In the genomic region with DNA sequence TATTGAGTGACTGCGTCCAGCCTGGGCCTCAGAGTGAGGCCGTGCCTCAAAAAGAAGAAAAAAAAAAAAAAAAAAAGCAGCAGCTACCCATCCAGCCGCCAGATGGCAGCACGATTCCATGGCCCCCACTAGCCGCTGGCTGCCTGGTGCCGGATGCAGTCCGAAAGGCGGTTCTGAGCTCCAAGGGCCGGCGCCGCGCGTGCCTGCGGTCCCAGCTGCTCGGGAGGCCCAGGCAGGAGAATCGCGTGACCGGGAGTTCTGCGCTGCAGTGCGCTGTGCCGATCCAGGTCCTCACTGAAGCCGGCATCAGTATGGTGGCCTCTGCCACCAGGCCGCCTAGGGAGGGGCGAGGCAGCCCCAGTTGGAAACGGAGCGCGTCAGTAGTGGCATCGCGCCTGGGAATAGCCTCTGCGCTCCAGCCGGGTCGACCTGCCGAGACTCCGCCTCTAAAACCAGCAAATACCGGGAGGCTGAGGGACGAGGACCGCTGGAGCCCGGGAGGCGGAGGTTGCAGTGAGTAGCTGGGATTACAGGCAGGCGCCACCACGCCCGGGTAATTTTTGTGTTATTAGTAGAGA, we compare ENCODE assay signal across 8 cellular contexts. TPM values are rescaled to one million over a fixed set of nuclear protein-coding genes. Genes with fewer than 3 reads are reported as not detected.
DNase-seq lines count a peak whose midpoint lies in the region; ATAC-seq and TF ChIP-seq lines count a peak whose summit lies in the region.

No MANE protein-coding gene starts in this region.

- peaks cover under 1% of the 10 kb centered on the region for H3K4me1 Mint-ChIP-seq in CD4-positive, alpha-beta T cell (ENCODE audit: low read depth)
- H3K4me1 Mint-ChIP-seq in activated T-cell treated with anti-CD3 and anti-CD28 coated beads, Interleukin-2, amount 50 U/mL, for 72 hours (ENCODE audit: low read depth) = no peaks in the 10 kb centered on the region
- peaks cover 0 to 8% (median 0%) of the 10 kb centered on the region in 7 donors for H3K4me1 Mint-ChIP-seq in naive thymus-derived CD4-positive, alpha-beta T cell
- H3K4me1 Mint-ChIP-seq in stimulated activated memory B cell treated with anti-CD40 and anti-IgM and Interleukin-4, amounts not matched to agents 10 μg/mL and 1 μg/mL and 100 μg/mL, for 72 hours = peaks cover 6% of the 10 kb centered on the region

- intact Hi-C loops in CD4-positive, alpha-beta T cell (cut with DNase I, micrococcal nuclease) = loop anchor here (1.0 to 5.0 kb wide), 8 partner anchors 38 to 324 kb away; no protein-coding TSS in a partner anchor
- intact Hi-C loops in PC-3 (cut with micrococcal nuclease) = loop anchor here (1.0 to 10.0 kb wide), 3 partner anchors 38 to 277 kb away; a partner anchor contains a TSS
- intact Hi-C loops in naive thymus-derived CD4-positive, alpha-beta T cell (cut with micrococcal nuclease) = loop anchor here (1.0 to 5.0 kb wide), 9 partner anchors 11 to 366 kb away; no protein-coding TSS in a partner anchor

- H3K27ac Mint-ChIP-seq in CD4-positive, alpha-beta T cell = no peak overlapping the region
- no peak overlapping the region for H3K27ac Mint-ChIP-seq in activated T-cell treated with anti-CD3 and anti-CD28 coated beads, Interleukin-2, amount 50 U/mL, for 72 hours
- peak overlapping the region in 1 of 9 donors; percentile 43 for H3K27ac Mint-ChIP-seq in naive thymus-derived CD4-positive, alpha-beta T cell
- H3K27ac Mint-ChIP-seq in stimulated activated memory B cell treated with anti-CD40 and anti-IgM and Interleukin-4, amounts not matched to agents 10 μg/mL and 1 μg/mL and 100 μg/mL, for 72 hours = no peak overlapping the region

- H3F3A ChIP-seq in PC-3 (ENCODE audit: low read length, unreplicated experiment) = no peaks in the 10 kb centered on the region

- H2AFZ ChIP-seq in PC-3 (ENCODE audit: low read length) (peak overlapping the region; percentile 91), fibroblast of lung (ENCODE audit: low read length) (peak overlapping the region; percentile 80)

- peak; percentile 58 to 79 (median 68) for DNase-seq in CD4-positive, alpha-beta T cell
- DNase-seq in HPDE6-E6E7 (ENCODE audit: extremely low spot score) (peak; percentile 60), PC-3 (peak; percentile 71), fibroblast of lung (ENCODE audit: low read depth in 2 of 2) (peak; percentile 75 to 84), NCI-H1048 (lab: John Stamatoyannopoulos, UW) (no peak)
- peak; percentile 73 to 79 for DNase-seq in activated T-cell treated with anti-CD3 and anti-CD28 coated beads, Interleukin-2, amount 50 U/mL, for 72 hours
- DNase-seq in naive thymus-derived CD4-positive, alpha-beta T cell = peak; percentile 53 to 78 (median 68)

- no peaks in the 10 kb centered on the region for H3K9me3 ChIP-seq in CD4-positive, alpha-beta T cell (ENCODE audit: control insufficient read depth, low read length)
- no peaks in the 10 kb centered on the region for H3K9me3 ChIP-seq in PC-3 (ENCODE audit: low read length)
- H3K9me3 ChIP-seq in fibroblast of lung (ENCODE audit: control insufficient read depth, insufficient read depth, low read depth, low read length) = no peaks in the 10 kb centered on the region
- H3K9me3 ChIP-seq in naive thymus-derived CD4-positive, alpha-beta T cell (ENCODE audit: control insufficient read depth in 2 of 3, low read length in 3 of 3) = no peaks in the 10 kb centered on the region

- H3K4me2 ChIP-seq in PC-3 (ENCODE audit: low read length) (peak overlapping the region; percentile 96), fibroblast of lung (ENCODE audit: extremely low read depth, insufficient read depth, low read length) (peak overlapping the region; percentile 69)

- no TSS peak for BruUV-seq in PC-3 (replicated peaks; lab: Mats Ljungman, UMichigan)

- no peaks in the 10 kb centered on the region for H3K9me2 ChIP-seq in PC-3 (replicated peaks; ENCODE audit: low read length)

- H3K9ac ChIP-seq in PC-3 (ENCODE audit: low read length) (peak overlapping the region; percentile 38), fibroblast of lung (ENCODE audit: insufficient read depth, low read length) (peak overlapping the region; percentile 52)

- no peaks in the 10 kb centered on the region for H3K4me1 ChIP-seq in PC-3 (ENCODE audit: insufficient read depth, low read length)
- H3K4me1 ChIP-seq in fibroblast of lung (ENCODE audit: control insufficient read depth, extremely low read depth, insufficient read depth, low read length) = peaks cover 7% of the 10 kb centered on the region
- peaks cover 0 to 6% of the 10 kb centered on the region in 2 donors for H3K4me1 ChIP-seq in naive thymus-derived CD4-positive, alpha-beta T cell (ENCODE audit: control insufficient read depth in 2 of 2, insufficient read depth in 2 of 2, low read length in 2 of 2)

- H3K36me3 Mint-ChIP-seq in CD4-positive, alpha-beta T cell (ENCODE audit: low read depth) = no peaks in the 10 kb centered on the region
- no peaks in the 10 kb centered on the region for H3K36me3 Mint-ChIP-seq in activated T-cell treated with anti-CD3 and anti-CD28 coated beads, Interleukin-2, amount 50 U/mL, for 72 hours (ENCODE audit: insufficient read depth in 2 of 2)
- no peaks in the 10 kb centered on the region for H3K36me3 Mint-ChIP-seq in naive thymus-derived CD4-positive, alpha-beta T cell
- no peaks in the 10 kb centered on the region for H3K36me3 Mint-ChIP-seq in stimulated activated memory B cell treated with anti-CD40 and anti-IgM and Interleukin-4, amounts not matched to agents 10 μg/mL and 1 μg/mL and 100 μg/mL, for 72 hours

- peaks cover 5% of the 10 kb centered on the region for H3K27me3 ChIP-seq in CD4-positive, alpha-beta T cell (ENCODE audit: control insufficient read depth, insufficient read depth, low read length)
- H3K27me3 ChIP-seq in PC-3 (ENCODE audit: low read length) = no peaks in the 10 kb centered on the region
- H3K27me3 ChIP-seq in fibroblast of lung (ENCODE audit: control insufficient read depth, insufficient read depth, low read length) = no peaks in the 10 kb centered on the region
- no peaks in the 10 kb centered on the region for H3K27me3 ChIP-seq in naive thymus-derived CD4-positive, alpha-beta T cell (ENCODE audit: control insufficient read depth in 2 of 2, insufficient read depth in 2 of 2, low read length in 2 of 2)

- H4K20me1 ChIP-seq in PC-3 (ENCODE audit: low read length) (no peaks in the 10 kb centered on the region), fibroblast of lung (ENCODE audit: control insufficient read depth, extremely low read depth, insufficient read depth, low read length) (no peaks in the 10 kb centered on the region)

- H3K9me3 Mint-ChIP-seq in CD4-positive, alpha-beta T cell = no peaks in the 10 kb centered on the region
- no peaks in the 10 kb centered on the region for H3K9me3 Mint-ChIP-seq in activated T-cell treated with anti-CD3 and anti-CD28 coated beads, Interleukin-2, amount 50 U/mL, for 72 hours
- H3K9me3 Mint-ChIP-seq in naive thymus-derived CD4-positive, alpha-beta T cell = peaks cover 0 to 2% (median 0%) of the 10 kb centered on the region in 11 donors
- H3K9me3 Mint-ChIP-seq in stimulated activated memory B cell treated with anti-CD40 and anti-IgM and Interleukin-4, amounts not matched to agents 10 μg/mL and 1 μg/mL and 100 μg/mL, for 72 hours = no peaks in the 10 kb centered on the region

- peak overlapping the region; percentile 60 for H3K4me3 Mint-ChIP-seq in CD4-positive, alpha-beta T cell
- peak overlapping the region; percentile 50 to 70 for H3K4me3 Mint-ChIP-seq in activated T-cell treated with anti-CD3 and anti-CD28 coated beads, Interleukin-2, amount 50 U/mL, for 72 hours
- peak overlapping the region in 9 of 10 donors; percentile 20 to 77 (median 57) for H3K4me3 Mint-ChIP-seq in naive thymus-derived CD4-positive, alpha-beta T cell
- H3K4me3 Mint-ChIP-seq in stimulated activated memory B cell treated with anti-CD40 and anti-IgM and Interleukin-4, amounts not matched to agents 10 μg/mL and 1 μg/mL and 100 μg/mL, for 72 hours = peak overlapping the region; percentile 65

- H3K27me3 Mint-ChIP-seq in CD4-positive, alpha-beta T cell = no peaks in the 10 kb centered on the region
- H3K27me3 Mint-ChIP-seq in activated T-cell treated with anti-CD3 and anti-CD28 coated beads, Interleukin-2, amount 50 U/mL, for 72 hours (ENCODE audit: low read depth) = peaks cover 1% of the 10 kb centered on the region
- H3K27me3 Mint-ChIP-seq in naive thymus-derived CD4-positive, alpha-beta T cell = peaks cover 0 to 22% (median 0%) of the 10 kb centered on the region in 5 donors
- H3K27me3 Mint-ChIP-seq in stimulated activated memory B cell treated with anti-CD40 and anti-IgM and Interleukin-4, amounts not matched to agents 10 μg/mL and 1 μg/mL and 100 μg/mL, for 72 hours = peaks cover 2% of the 10 kb centered on the region

- CTCF ChIA-PET in CD4-positive, alpha-beta T cell (lab: Charles Lee) = interaction anchor here (0.6 to 3.3 kb wide), 25 partner anchors 10 to 598 kb away, joined by 3 to 35 read pairs (median 4); a partner anchor contains a TSS
- CTCF ChIA-PET in PC-3 (lab: Charles Lee) = interaction anchor here (0.6 to 1.3 kb wide), 15 partner anchors 9 to 1685 kb away, joined by 3 to 22 read pairs (median 7); a partner anchor contains a TSS
- CTCF ChIA-PET in naive thymus-derived CD4-positive, alpha-beta T cell (lab: Charles Lee) = interaction anchor here (0.6 to 3.5 kb wide), 30 partner anchors 10 to 1650 kb away, joined by 3 to 55 read pairs (median 4); no protein-coding TSS in a partner anchor

- H3K27ac ChIP-seq in CD4-positive, alpha-beta T cell (ENCODE audit: low read depth, low read length) = no peak overlapping the region
- H3K27ac ChIP-seq in PC-3 (ENCODE audit: low read length) (no peak overlapping the region), fibroblast of lung (ENCODE audit: insufficient read depth, low read length) (peak overlapping the region; percentile 39)
- H3K27ac ChIP-seq in naive thymus-derived CD4-positive, alpha-beta T cell (ENCODE audit: low read depth, low read length) = no peak overlapping the region

- H3K79me2 ChIP-seq in PC-3 (ENCODE audit: low read length) (no peaks in the 10 kb centered on the region), fibroblast of lung (ENCODE audit: control insufficient read depth, insufficient read depth, low read length) (no peaks in the 10 kb centered on the region)

- H3K4me3 ChIP-seq in PC-3 (ENCODE audit: low read length) (peak overlapping the region; percentile 73), fibroblast of lung (replicated peaks in 1 of 4; ENCODE audit: control extremely low read depth in 1 of 4, insufficient read depth in 1 of 4, low read depth in 3 of 4, low read length in 4 of 4) (peak overlapping the region; percentile 39 to 50 (median 46))
- H3K4me3 ChIP-seq in naive thymus-derived CD4-positive, alpha-beta T cell (ENCODE audit: low read length) = peak overlapping the region; percentile 56

- POLR2A ChIA-PET in CD4-positive, alpha-beta T cell (lab: Charles Lee) = interaction anchor here (1.1 to 2.4 kb wide), 4 partner anchors 11 to 45 kb away, joined by 3 to 17 read pairs (median 9); no protein-coding TSS in a partner anchor
- POLR2A ChIA-PET in PC-3 (lab: Charles Lee; ENCODE audit: unreplicated experiment) = no interaction called here
- POLR2A ChIA-PET in naive thymus-derived CD4-positive, alpha-beta T cell (lab: Charles Lee) = interaction anchor here (0.6 to 2.5 kb wide), 12 partner anchors 38 to 346 kb away, joined by 3 to 15 read pairs (median 4); no protein-coding TSS in a partner anchor

- H3K36me3 ChIP-seq in PC-3 (ENCODE audit: low read depth, low read length) (no peaks in the 10 kb centered on the region), fibroblast of lung (ENCODE audit: control insufficient read depth, insufficient read depth, low read length) (peaks cover 1% of the 10 kb centered on the region)
- no peaks in the 10 kb centered on the region for H3K36me3 ChIP-seq in naive thymus-derived CD4-positive, alpha-beta T cell (ENCODE audit: control insufficient read depth in 2 of 3, insufficient read depth in 3 of 3, low read length in 3 of 3)

- peak; percentile 84 for ATAC-seq in CD4-positive, alpha-beta T cell (ENCODE audit: poor library complexity)
- peak; percentile 91 for ATAC-seq in PC-3
- peak; percentile 75 to 83 for ATAC-seq in activated T-cell treated with anti-CD3 and anti-CD28 coated beads, Interleukin-2, amount 50 U/mL, for 72 hours (replicated peaks in 1 of 2)
- peak; percentile 92 for ATAC-seq in naive thymus-derived CD4-positive, alpha-beta T cell
- ATAC-seq in stimulated activated memory B cell treated with anti-CD40 and anti-IgM and Interleukin-4, amounts not matched to agents 10 μg/mL and 1 μg/mL and 100 μg/mL, for 72 hours = peak; percentile 83

- TF ChIP-seq CTCF in CD4-positive, alpha-beta T cell (IDR thresholded peaks at IDR 0.05) = peak; percentile 92
- TF ChIP-seq CTCF in PC-3 (conservative IDR thresholded peaks at IDR 0.05; ENCODE audit: low read depth, low read length) = peak; percentile 68
- peak; percentile 82 to 84 for TF ChIP-seq CTCF in fibroblast of lung (conservative IDR thresholded peaks at IDR 0.05 in 1 of 2, IDR thresholded peaks at IDR 0.05 in 1 of 2; ENCODE audit: low read depth in 1 of 2, low read length in 2 of 2)

RNA-seq across cellular contexts. Expression of a gene that starts 19.3 kb away (rescaled TPM):
- total RNA-seq in CD4-positive, alpha-beta T cell = 1 to 10 TPM; 2.5 to 3.1 TPM
- 2.7 and 5.4 TPM in 2 replicates for total RNA-seq in PC-3 (2014; rRNA removed)
- total RNA-seq in activated T-cell treated with anti-CD3 and anti-CD28 coated beads, Interleukin-2, amount 50 U/mL, for 72 hours = 1 to 10 TPM; 1.0 to 1.4 TPM
- total RNA-seq in fibroblast of lung = 12.8 and 14.5 TPM in 2 replicates
- polyA plus RNA-seq in fibroblast of lung = 8.1 and 10.6 TPM in 2 replicates
- 16.8 and 22.2 TPM in 2 replicates for polyA plus RNA-seq in fibroblast of lung (2012)
- polyA minus RNA-seq in fibroblast of lung (ENCODE audit: low replicate concordance) = 17.3 and 26.9 TPM in 2 replicates
- 1 to 10 TPM in 4 of 5 experiments, under 1 TPM in 1; 0.70 to 2.6 (median 2.2) TPM for total RNA-seq in naive thymus-derived CD4-positive, alpha-beta T cell
- under 1 TPM; 0.21 to 0.35 TPM for polyA plus RNA-seq in naive thymus-derived CD4-positive, alpha-beta T cell

RNA-seq across cellular contexts. Expression of a gene that starts 24.3 kb away (rescaled TPM):
- 1 to 10 TPM; 1.7 to 2.3 TPM for total RNA-seq in CD4-positive, alpha-beta T cell
- total RNA-seq in PC-3 (2014; rRNA removed) (11.1 and 18.5 TPM in 2 replicates), fibroblast of lung (12.3 and 13.0 TPM in 2 replicates)
- total RNA-seq in activated T-cell treated with anti-CD3 and anti-CD28 coated beads, Interleukin-2, amount 50 U/mL, for 72 hours = 10 to 100 TPM in 1 of 2 donors, 1 to 10 TPM in 1; 8.3 to 11.7 TPM
- 2.5 and 4.2 TPM in 2 replicates for polyA plus RNA-seq in fibroblast of lung
- polyA plus RNA-seq in fibroblast of lung (2012) = 3.3 and 5.3 TPM in 2 replicates
- 3.8 and 7.7 TPM in 2 replicates for polyA minus RNA-seq in fibroblast of lung (ENCODE audit: low replicate concordance)
- 10 to 100 TPM in 3 of 5 experiments, 1 to 10 TPM in 2; 6.1 to 18.2 (median 12.9) TPM for total RNA-seq in naive thymus-derived CD4-positive, alpha-beta T cell
- 10 to 100 TPM in 1 of 2 donors, 1 to 10 TPM in 1; 5.3 to 14.0 TPM for polyA plus RNA-seq in naive thymus-derived CD4-positive, alpha-beta T cell
